In genomic region chr10:70308121-70309060, GRCh38 we compare ENCODE assay signal across 23 cellular contexts. TPM values are rescaled to one million over a fixed set of nuclear protein-coding genes. Genes with fewer than 3 reads are reported as not detected.
DNase-seq lines count a peak whose midpoint lies in the region; ATAC-seq and FAIRE-seq lines count a peak whose summit lies in the region.
"Had no signal": no experiment of that assay in that cellular context is flagged by ENCODE, and none has a peak within 500 bp of the region (broad histone marks: within the 10 kb centered on the region; RNA-seq: fewer than 3 reads in every experiment).

No MANE protein-coding gene starts in this region.

- intact Hi-C loops in head of caudate nucleus (cut with DNase I): no loop called here
- intact Hi-C loops in activated T-helper 2 cell treated with anti-CD3 and anti-CD28 coated beads, Interferon-gamma antibody, Interleukin-2, Interleukin-4, amounts not matched to agents 10 μg/mL and 5 μg/mL and 100 μg/mL, durations not matched to agents 14 hours and 24 hours and 36 hours (cut with micrococcal nuclease): no loop called here

- H3K9me3 Mint-ChIP-seq in activated naive CD4-positive, alpha-beta T cell treated with anti-CD3 and anti-CD28 coated beads, Interleukin-2, amount 10 ng/mL, durations not matched to agents 7 days and 5 days: no peaks in the 10 kb centered on the region
- H3K9me3 Mint-ChIP-seq in activated naive CD4-positive, alpha-beta T cell treated with anti-CD3 and anti-CD28 coated beads, Interleukin-2, amount 50 U/mL, for 72 hours: no peaks in the 10 kb centered on the region
- H3K9me3 Mint-ChIP-seq in activated T-helper 2 cell treated with anti-CD3 and anti-CD28 coated beads, Interferon-gamma antibody, Interleukin-2, Interleukin-4, amounts not matched to agents 10 μg/mL and 5 μg/mL and 100 μg/mL, durations not matched to agents 14 hours and 24 hours and 36 hours: no peaks in the 10 kb centered on the region
- H3K9me3 Mint-ChIP-seq: CD4-positive, alpha-beta T cell had no signal

- H3K27ac Mint-ChIP-seq in activated naive CD4-positive, alpha-beta T cell treated with anti-CD3 and anti-CD28 coated beads, Interleukin-2, amount 10 ng/mL, durations not matched to agents 7 days and 5 days: peak overlapping the region; percentile 17
- peak overlapping the region in 1 of 2 donors; percentile 65 for H3K27ac Mint-ChIP-seq in activated naive CD4-positive, alpha-beta T cell treated with anti-CD3 and anti-CD28 coated beads, Interleukin-2, amount 50 U/mL, for 72 hours
- no peak overlapping the region for H3K27ac Mint-ChIP-seq in activated T-helper 2 cell treated with anti-CD3 and anti-CD28 coated beads, Interferon-gamma antibody, Interleukin-2, Interleukin-4, amounts not matched to agents 10 μg/mL and 5 μg/mL and 100 μg/mL, durations not matched to agents 14 hours and 24 hours and 36 hours
- H3K27ac Mint-ChIP-seq: CD4-positive, alpha-beta T cell had no signal

- no peaks in the 10 kb centered on the region for H3K36me3 Mint-ChIP-seq in activated naive CD4-positive, alpha-beta T cell treated with anti-CD3 and anti-CD28 coated beads, Interleukin-2, amount 10 ng/mL, durations not matched to agents 7 days and 5 days
- no peaks in the 10 kb centered on the region for H3K36me3 Mint-ChIP-seq in activated naive CD4-positive, alpha-beta T cell treated with anti-CD3 and anti-CD28 coated beads, Interleukin-2, amount 50 U/mL, for 72 hours
- H3K36me3 Mint-ChIP-seq in activated T-helper 2 cell treated with anti-CD3 and anti-CD28 coated beads, Interferon-gamma antibody, Interleukin-2, Interleukin-4, amounts not matched to agents 10 μg/mL and 5 μg/mL and 100 μg/mL, durations not matched to agents 14 hours and 24 hours and 36 hours (ENCODE audit: low read depth): no peaks in the 10 kb centered on the region

- DNase-seq in activated naive CD4-positive, alpha-beta T cell treated with anti-CD3 and anti-CD28 coated beads, Interleukin-2, amount 10 ng/mL, durations not matched to agents 7 days and 5 days: no peak
- no peak for DNase-seq in activated naive CD4-positive, alpha-beta T cell treated with anti-CD3 and anti-CD28 coated beads, Interleukin-2, amount 50 U/mL, for 72 hours (ENCODE audit: low spot score in 2 of 2)
- peak; percentile 37 for DNase-seq in NOMO-1 treated with DMSO at 0.1 percent for 48 hours (lab: John Stamatoyannopoulos, UW; ENCODE audit: unreplicated experiment)
- peak in 29 of 42 donors; percentile 8 to 85 (median 45) for DNase-seq in head of caudate nucleus
- DNase-seq in frontal cortex (ENCODE audit: low spot score in 2 of 2): no peak
- DNase-seq in activated T-helper 2 cell treated with anti-CD3 and anti-CD28 coated beads, Interferon-gamma antibody, Interleukin-2, Interleukin-4, amounts not matched to agents 10 μg/mL and 5 μg/mL and 100 μg/mL, durations not matched to agents 14 hours and 24 hours and 36 hours (ENCODE audit: low spot score): no peak
- DNase-seq in activated CD8-positive, alpha-beta memory T cell treated with anti-CD3 and anti-CD28 coated beads, Interleukin-2, amount 50 U/mL, for 4 hours: no peak
- DNase-seq: CD4-positive, alpha-beta T cell; COR-L47; DMS 273 treated with DMSO at 0.1 percent for 48 hours; DMS79 treated with DMSO at 0.1 percent for 48 hours; IMR-90; NCI-H1092 treated with DMSO at 0.1 percent for 48 hours; NCI-H1436 treated with DMSO at 0.1 percent for 48 hours; NCI-H1930; NCI-H226; NCI-H510A treated with DMSO at 0.1 percent for 48 hours; NCI-H748 treated with DMSO at 0.1 percent for 48 hours had no signal

- no peak for FAIRE-seq in frontal cortex (lab: Jason Lieb, UNC)
- FAIRE-seq: A204.1 had no signal

- no peak overlapping the region for H3K4me3 Mint-ChIP-seq in activated naive CD4-positive, alpha-beta T cell treated with anti-CD3 and anti-CD28 coated beads, Interleukin-2, amount 10 ng/mL, durations not matched to agents 7 days and 5 days
- H3K4me3 Mint-ChIP-seq in activated T-helper 2 cell treated with anti-CD3 and anti-CD28 coated beads, Interferon-gamma antibody, Interleukin-2, Interleukin-4, amounts not matched to agents 10 μg/mL and 5 μg/mL and 100 μg/mL, durations not matched to agents 14 hours and 24 hours and 36 hours (ENCODE audit: low read depth): no peak overlapping the region
- H3K4me3 Mint-ChIP-seq: CD4-positive, alpha-beta T cell had no signal

- H3K4me1 Mint-ChIP-seq in activated naive CD4-positive, alpha-beta T cell treated with anti-CD3 and anti-CD28 coated beads, Interleukin-2, amount 10 ng/mL, durations not matched to agents 7 days and 5 days: no peaks in the 10 kb centered on the region
- H3K4me1 Mint-ChIP-seq in activated T-helper 2 cell treated with anti-CD3 and anti-CD28 coated beads, Interferon-gamma antibody, Interleukin-2, Interleukin-4, amounts not matched to agents 10 μg/mL and 5 μg/mL and 100 μg/mL, durations not matched to agents 14 hours and 24 hours and 36 hours (ENCODE audit: low read depth): peaks cover 2% of the 10 kb centered on the region

- no peak for ATAC-seq in activated naive CD4-positive, alpha-beta T cell treated with anti-CD3 and anti-CD28 coated beads, Interleukin-2, amount 50 U/mL, for 72 hours
- ATAC-seq: Panc1 had no signal

- CTCF ChIA-PET in activated naive CD4-positive, alpha-beta T cell treated with anti-CD3 and anti-CD28 coated beads, Interleukin-2, amount 10 ng/mL, durations not matched to agents 7 days and 5 days (lab: Charles Lee): no interaction called here

- H3K27me3 Mint-ChIP-seq in activated naive CD4-positive, alpha-beta T cell treated with anti-CD3 and anti-CD28 coated beads, Interleukin-2, amount 10 ng/mL, durations not matched to agents 7 days and 5 days: no peaks in the 10 kb centered on the region
- no peaks in the 10 kb centered on the region for H3K27me3 Mint-ChIP-seq in activated T-helper 2 cell treated with anti-CD3 and anti-CD28 coated beads, Interferon-gamma antibody, Interleukin-2, Interleukin-4, amounts not matched to agents 10 μg/mL and 5 μg/mL and 100 μg/mL, durations not matched to agents 14 hours and 24 hours and 36 hours (ENCODE audit: low read depth)
- H3K27me3 Mint-ChIP-seq: CD4-positive, alpha-beta T cell had no signal

RNA-seq across cellular contexts. Expression of gene NPFFR1, which starts 24.6 kb away (rescaled TPM):
- not detected for total RNA-seq in activated naive CD4-positive, alpha-beta T cell treated with anti-CD3 and anti-CD28 coated beads, Interleukin-2, amount 50 U/mL, for 72 hours
- 1.2 TPM for total RNA-seq in frontal cortex
- total RNA-seq in activated T-helper 2 cell treated with anti-CD3 and anti-CD28 coated beads, Interferon-gamma antibody, Interleukin-2, Interleukin-4, amounts not matched to agents 10 μg/mL and 5 μg/mL and 100 μg/mL, durations not matched to agents 14 hours and 24 hours and 36 hours: not detected in 2 replicates
- total RNA-seq: H4, IMR-90, M059J, SJSA1 had no signal

Comparison
In these comparisons a context has a peak if more than half of its experiments do, and no peak if none do; other contexts are left out.
1. DNase-seq: peak in NOMO-1 treated with DMSO at 0.1 percent for 48 hours (single experiment) and head of caudate nucleus (29 of 42); none in activated naive CD4-positive, alpha-beta T cell treated with anti-CD3 and anti-CD28 coated beads, Interleukin-2, amount 10 ng/mL, durations not matched to agents 7 days and 5 days (single experiment), activated naive CD4-positive, alpha-beta T cell treated with anti-CD3 and anti-CD28 coated beads, Interleukin-2, amount 50 U/mL, for 72 hours (0 of 2), frontal cortex (0 of 2), activated T-helper 2 cell treated with anti-CD3 and anti-CD28 coated beads, Interferon-gamma antibody, Interleukin-2, Interleukin-4, amounts not matched to agents 10 μg/mL and 5 μg/mL and 100 μg/mL, durations not matched to agents 14 hours and 24 hours and 36 hours (single experiment) and activated CD8-positive, alpha-beta memory T cell treated with anti-CD3 and anti-CD28 coated beads, Interleukin-2, amount 50 U/mL, for 4 hours (single experiment).